In genomic region chr5:145647142-145647541, GRCh38 we compare ENCODE assay signal across 7 cellular contexts.
DNase-seq lines count a peak whose midpoint lies in the region; TF ChIP-seq lines count a peak whose summit lies in the region.
"Not testable (repeated sequence)": the region's sequence is repeated elsewhere in the genome, so short reads cannot be mapped to it uniquely, and the experiment has no call there.

No MANE protein-coding gene starts in this region.

- peaks cover 25% of the 10 kb centered on the region for H3K36me3 Mint-ChIP-seq in nephron progenitor cell (ENCODE audit: low read depth)

- DNase-seq in AG08396 (ENCODE audit: low spot score) = peak; percentile 17
- DNase-seq in ELR (ENCODE audit: low read depth) = peak; percentile 13
- DNase-seq in NCI-H69 (lab: John Stamatoyannopoulos, UW) = peak; percentile 10
- peak; percentile 62 for DNase-seq in amniotic epithelial cell (ENCODE audit: low read depth)
- DNase-seq in brain pericyte (ENCODE audit: low read depth, low spot score) = peak; percentile 44
- DNase-seq in hepatic stellate cell (ENCODE audit: low spot score) = peak; percentile 13
- DNase-seq in nephron progenitor cell = peak; percentile 12

- not testable (repeated sequence) for H3K4me1 Mint-ChIP-seq in nephron progenitor cell

- not testable (repeated sequence) for H3K27ac Mint-ChIP-seq in nephron progenitor cell

- H3K9me3 Mint-ChIP-seq in nephron progenitor cell = peaks cover 52% of the 10 kb centered on the region

- not testable (repeated sequence) for TF ChIP-seq CTCF in nephron progenitor cell (IDR thresholded peaks at IDR 0.05)

- H3K27me3 Mint-ChIP-seq in nephron progenitor cell (ENCODE audit: low read depth, poor library complexity) = not testable (repeated sequence)

- H3K4me3 Mint-ChIP-seq in nephron progenitor cell = not testable (repeated sequence)

Comparison
In these comparisons a context has a peak if more than half of its experiments do, and no peak if none do; other contexts are left out.
1. Peak in every context shown above with its lines: DNase-seq.
2. DNase-seq: peak in every context shown above with its lines; median percentile 62 in amniotic epithelial cell; 44 in brain pericyte; 17 in AG08396; 13 in ELR; 13 in hepatic stellate cell; 12 in nephron progenitor cell; 10 in NCI-H69.